In the genomic region with DNA sequence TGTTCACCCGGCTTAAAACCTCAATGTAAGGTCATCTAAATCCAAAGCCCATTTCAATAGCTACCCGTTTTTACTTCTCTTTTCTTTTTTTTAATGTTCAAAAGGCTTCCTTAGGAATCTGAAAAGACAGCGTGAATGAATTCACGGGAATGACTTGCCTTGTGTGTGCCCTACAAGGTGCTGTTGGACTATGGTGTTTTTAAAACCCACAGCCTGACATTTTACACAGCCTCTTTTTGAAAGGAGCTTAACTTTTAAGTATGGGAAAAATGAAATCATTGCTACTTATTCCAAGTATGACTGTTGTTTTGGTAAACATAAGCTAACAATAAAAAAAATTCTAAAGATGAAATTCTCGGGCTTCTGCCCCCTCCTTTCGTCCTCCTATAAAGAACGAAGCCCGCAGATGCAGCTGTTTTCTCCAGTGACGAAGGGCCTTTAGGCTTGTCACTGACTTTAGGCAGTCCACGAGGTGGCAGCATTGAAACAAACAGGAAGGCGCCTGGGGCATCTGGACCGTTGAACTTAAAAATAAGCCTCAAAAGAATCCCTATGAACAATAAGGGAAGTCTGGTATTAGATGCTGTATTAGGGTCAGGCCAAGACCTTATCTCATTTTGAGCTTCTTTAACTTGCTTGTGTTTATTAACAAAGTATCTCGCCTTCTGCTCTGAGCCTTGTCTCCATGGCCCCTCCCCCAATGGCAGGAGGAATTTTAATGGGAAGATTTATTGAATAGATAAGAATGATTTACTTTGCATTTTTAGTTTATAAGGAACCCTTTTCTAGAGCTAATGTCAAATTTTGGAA, we compare ENCODE assay signal across 8 cellular contexts.
A peak's percentile ranks its signal among the peaks of the same experiment; 100 is the strongest.
DNase-seq lines count a peak whose midpoint lies in the region; ATAC-seq and TF ChIP-seq lines count a peak whose summit lies in the region.

No MANE protein-coding gene starts in this region.

- H3K27me3 ChIP-seq in SU-DHL-6 (ENCODE audit: low read length) (no peaks in the 10 kb centered on the region), heart left ventricle (no peaks in the 10 kb centered on the region), vagina (no peaks in the 10 kb centered on the region)

- TF ChIP-seq POLR2A in heart left ventricle (IDR thresholded peaks at IDR 0.05) = no peak
- no peak for TF ChIP-seq POLR2A in vagina (IDR thresholded peaks at IDR 0.05)

- no peak overlapping the region for H2AFZ ChIP-seq in SU-DHL-6 (ENCODE audit: low read depth, low read length, severe bottlenecking)

- no peaks in the 10 kb centered on the region for H3K9me3 Mint-ChIP-seq in activated naive CD8-positive, alpha-beta T cell treated with anti-CD3 and anti-CD28 coated beads, Interleukin-2, amount 50 U/mL, for 24 hours

- peak; percentile 53 for TF ChIP-seq CTCF in SU-DHL-6 (IDR thresholded peaks at IDR 0.05; ENCODE audit: insufficient read depth, low read length, poor library complexity, severe bottlenecking)
- peak; percentile 66 to 95 (median 83) for TF ChIP-seq CTCF in heart left ventricle (IDR thresholded peaks at IDR 0.05)
- peak; percentile 19 to 79 (median 72) for TF ChIP-seq CTCF in vagina (IDR thresholded peaks at IDR 0.05)

- ATAC-seq in GM21737 (IDR thresholded peaks at IDR 0.05; ENCODE audit: unreplicated experiment) (peak; percentile 88), heart left ventricle (peak; percentile 73 to 86 (median 82))
- ATAC-seq in activated naive CD8-positive, alpha-beta T cell treated with anti-CD3 and anti-CD28 coated beads, Interleukin-2, amount 50 U/mL, for 24 hours = peak; percentile 92

- intact Hi-C loops in heart left ventricle (cut with DNase I) = loop anchor here (2.0 to 10.0 kb wide), 10 partner anchors 52 to 1449 kb away; a partner anchor contains a TSS
- intact Hi-C loops in vagina (cut with DNase I) = loop anchor here (5.0 to 10.0 kb wide), 2 partner anchors 142 to 909 kb away; a partner anchor contains a TSS

- no peak overlapping the region for H3K4me3 Mint-ChIP-seq in activated naive CD8-positive, alpha-beta T cell treated with anti-CD3 and anti-CD28 coated beads, Interleukin-2, amount 50 U/mL, for 24 hours

- H3K9me3 ChIP-seq in SU-DHL-6 (ENCODE audit: insufficient read depth, low read length) (no peaks in the 10 kb centered on the region), heart left ventricle (no peaks in the 10 kb centered on the region), vagina (no peaks in the 10 kb centered on the region)

- no peaks in the 10 kb centered on the region for H4K20me1 ChIP-seq in SU-DHL-6 (ENCODE audit: low read depth, low read length)

- H3F3A ChIP-seq in SU-DHL-6 (ENCODE audit: insufficient read depth) = no peaks in the 10 kb centered on the region

- H3K36me3 ChIP-seq in SU-DHL-6 (ENCODE audit: low read length) (no peaks in the 10 kb centered on the region), heart left ventricle (peaks cover 0 to 92% (median 79%) of the 10 kb centered on the region in 9 donors), vagina (no peaks in the 10 kb centered on the region)

- H3K4me2 ChIP-seq in SU-DHL-6 (ENCODE audit: low read depth, low read length, poor library complexity, severe bottlenecking) = no peak overlapping the region

- H3K79me2 ChIP-seq in SU-DHL-6 (ENCODE audit: insufficient read depth, low read length) = no peaks in the 10 kb centered on the region

- H3K27ac ChIP-seq in SU-DHL-6 (ENCODE audit: low read depth, low read length) (no peak overlapping the region), heart left ventricle (peak overlapping the region; percentile 25 to 75 (median 52)), vagina (peak overlapping the region; percentile 54)

- no peak overlapping the region for H3K9ac ChIP-seq in SU-DHL-6 (ENCODE audit: low read length)

- peaks cover 5% of the 10 kb centered on the region for H3K4me1 Mint-ChIP-seq in activated naive CD8-positive, alpha-beta T cell treated with anti-CD3 and anti-CD28 coated beads, Interleukin-2, amount 50 U/mL, for 24 hours

- WGBS in heart left ventricle, 4 donors = 23 to 28% (median 25%) methylated on average over 13 of the region's 13 CpGs

- peaks cover 4 to 58% (median 42%) of the 10 kb centered on the region in 12 donors for H3K4me1 ChIP-seq in heart left ventricle
- H3K4me1 ChIP-seq in vagina = peaks cover 47% of the 10 kb centered on the region

- no peaks in the 10 kb centered on the region for H3K9me2 ChIP-seq in SU-DHL-6 (replicated peaks; ENCODE audit: insufficient read depth, low read length)

- H3K4me3 ChIP-seq in SU-DHL-6 (ENCODE audit: insufficient read depth, low read length, poor library complexity, severe bottlenecking) = no peak overlapping the region
- no peak overlapping the region for H3K4me3 ChIP-seq in heart left ventricle
- no peak overlapping the region for H3K4me3 ChIP-seq in vagina

- peaks cover 11% of the 10 kb centered on the region for H3K27me3 Mint-ChIP-seq in activated naive CD8-positive, alpha-beta T cell treated with anti-CD3 and anti-CD28 coated beads, Interleukin-2, amount 50 U/mL, for 24 hours

- peak; percentile 87 for DNase-seq in DMS53 treated with DMSO at 0.1 percent for 48 hours (lab: John Stamatoyannopoulos, UW; ENCODE audit: unreplicated experiment)
- peak; percentile 74 for DNase-seq in M059J (ENCODE audit: low read depth)
- peak; percentile 72 for DNase-seq in activated naive CD8-positive, alpha-beta T cell treated with anti-CD3 and anti-CD28 coated beads, Interleukin-2, amount 50 U/mL, for 24 hours
- peak; percentile 83 to 90 (median 85) for DNase-seq in heart left ventricle
- DNase-seq in pulmonary artery endothelial cell (ENCODE audit: low read depth, low spot score) = peak; percentile 78
- no peak for DNase-seq in vagina (ENCODE audit: extremely low spot score in 2 of 2)

- no peaks in the 10 kb centered on the region for H3K36me3 Mint-ChIP-seq in activated naive CD8-positive, alpha-beta T cell treated with anti-CD3 and anti-CD28 coated beads, Interleukin-2, amount 50 U/mL, for 24 hours (ENCODE audit: low read depth)

- no peak overlapping the region for H3K27ac Mint-ChIP-seq in activated naive CD8-positive, alpha-beta T cell treated with anti-CD3 and anti-CD28 coated beads, Interleukin-2, amount 50 U/mL, for 24 hours

Comparison
In these comparisons a context has a peak if more than half of its experiments do, and no peak if none do; other contexts are left out.
1. DNase-seq: peak in DMS53 treated with DMSO at 0.1 percent for 48 hours (single experiment), M059J (single experiment), activated naive CD8-positive, alpha-beta T cell treated with anti-CD3 and anti-CD28 coated beads, Interleukin-2, amount 50 U/mL, for 24 hours (single experiment), heart left ventricle (5 of 5) and pulmonary artery endothelial cell (single experiment); none in vagina (0 of 2).
2. Peak in every context shown above with its lines, with median percentiles within 50 percentile points of each other: ATAC-seq and CTCF ChIP-seq.